In the genomic region with DNA sequence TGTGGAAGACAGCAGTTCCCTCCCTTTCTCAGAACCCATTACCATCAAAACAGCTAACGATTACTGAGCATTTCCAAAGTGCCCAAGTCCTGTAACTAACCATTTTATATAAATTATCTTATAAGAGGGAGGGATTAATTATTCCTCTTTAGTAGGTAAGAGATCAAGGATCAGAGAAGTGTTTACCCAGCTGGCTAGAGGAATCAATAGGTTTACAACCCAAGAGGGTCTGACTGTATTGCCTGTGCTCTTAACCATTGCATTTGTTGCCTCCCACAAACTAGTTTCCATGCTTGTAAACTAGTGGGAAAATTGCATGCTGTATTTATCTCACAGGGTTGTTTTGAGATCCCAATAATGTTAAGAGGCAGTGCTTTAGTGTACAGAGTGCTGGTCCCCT, we compare ENCODE assay signal across 12 cellular contexts. TPM values are rescaled to one million over a fixed set of nuclear protein-coding genes. Genes with fewer than 3 reads are reported as not detected.
A peak's percentile ranks its signal among the peaks of the same experiment; 100 is the strongest.
DNase-seq lines count a peak whose midpoint lies in the region; FAIRE-seq and TF ChIP-seq lines count a peak whose summit lies in the region.
"Had no signal": no experiment of that assay in that cellular context is flagged by ENCODE, and none has a peak within 500 bp of the region (broad histone marks: within the 10 kb centered on the region; RNA-seq: fewer than 3 reads in every experiment).

No MANE protein-coding gene starts in this region.

- TF ChIP-seq CTCF in neural crest cell (conservative IDR thresholded peaks at IDR 0.05) = no peak

- peaks cover 16% of the 10 kb centered on the region for H3K36me3 Mint-ChIP-seq in activated CD4-positive, alpha-beta T cell treated with anti-CD3 and anti-CD28 coated beads, Interleukin-2, amount 10 ng/mL, durations not matched to agents 24 days and 14 days (ENCODE audit: low read depth)
- H3K36me3 Mint-ChIP-seq in activated T-helper 1 cell treated with anti-CD3 and anti-CD28 coated beads, Interleukin-12 subunit alpha, Interleukin-12 subunit beta, Interleukin-2, Interleukin-4 antibody, amounts not matched to agents 30 ng/mL and 10 ng/mL and 1 ng/mL, durations not matched to agents 14 hours and 24 hours and 36 hours (ENCODE audit: low read depth) = peaks cover 11% of the 10 kb centered on the region
- peaks cover 19% of the 10 kb centered on the region for H3K36me3 Mint-ChIP-seq in neural crest cell (ENCODE audit: low read depth)

- H3K27me3 Mint-ChIP-seq in activated CD4-positive, alpha-beta T cell treated with anti-CD3 and anti-CD28 coated beads, Interleukin-2, amount 10 ng/mL, durations not matched to agents 24 days and 14 days = peaks cover 13% of the 10 kb centered on the region
- peaks cover 13% of the 10 kb centered on the region for H3K27me3 Mint-ChIP-seq in activated T-helper 1 cell treated with anti-CD3 and anti-CD28 coated beads, Interleukin-12 subunit alpha, Interleukin-12 subunit beta, Interleukin-2, Interleukin-4 antibody, amounts not matched to agents 30 ng/mL and 10 ng/mL and 1 ng/mL, durations not matched to agents 14 hours and 24 hours and 36 hours (ENCODE audit: insufficient read depth)
- H3K27me3 Mint-ChIP-seq in neural crest cell (ENCODE audit: low read depth) = peaks cover 33% of the 10 kb centered on the region

- peak overlapping the region; percentile 62 for H3K27ac Mint-ChIP-seq in activated CD4-positive, alpha-beta T cell treated with anti-CD3 and anti-CD28 coated beads, Interleukin-2, amount 10 ng/mL, durations not matched to agents 24 days and 14 days
- H3K27ac Mint-ChIP-seq in activated T-helper 1 cell treated with anti-CD3 and anti-CD28 coated beads, Interleukin-12 subunit alpha, Interleukin-12 subunit beta, Interleukin-2, Interleukin-4 antibody, amounts not matched to agents 30 ng/mL and 10 ng/mL and 1 ng/mL, durations not matched to agents 14 hours and 24 hours and 36 hours = peak overlapping the region; percentile 34
- H3K27ac Mint-ChIP-seq in neural crest cell (ENCODE audit: unreplicated experiment) = no peak overlapping the region

- H3K4me3 Mint-ChIP-seq in activated CD4-positive, alpha-beta T cell treated with anti-CD3 and anti-CD28 coated beads, Interleukin-2, amount 10 ng/mL, durations not matched to agents 24 days and 14 days = peak overlapping the region; percentile 70
- H3K4me3 Mint-ChIP-seq in activated T-helper 1 cell treated with anti-CD3 and anti-CD28 coated beads, Interleukin-12 subunit alpha, Interleukin-12 subunit beta, Interleukin-2, Interleukin-4 antibody, amounts not matched to agents 30 ng/mL and 10 ng/mL and 1 ng/mL, durations not matched to agents 14 hours and 24 hours and 36 hours = peak overlapping the region; percentile 81
- H3K4me3 Mint-ChIP-seq in neural crest cell = peak overlapping the region; percentile 84

- intact Hi-C loops in activated CD4-positive, alpha-beta T cell treated with anti-CD3 and anti-CD28 coated beads, Interleukin-2, amount 10 ng/mL, durations not matched to agents 24 days and 14 days (cut with micrococcal nuclease) = no loop called here
- intact Hi-C loops in activated T-helper 1 cell treated with anti-CD3 and anti-CD28 coated beads, Interleukin-12 subunit alpha, Interleukin-12 subunit beta, Interleukin-2, Interleukin-4 antibody, amounts not matched to agents 30 ng/mL and 10 ng/mL and 1 ng/mL, durations not matched to agents 14 hours and 24 hours and 36 hours (cut with micrococcal nuclease) = no loop called here

- H3K9me3 Mint-ChIP-seq in activated CD4-positive, alpha-beta T cell treated with anti-CD3 and anti-CD28 coated beads, Interleukin-2, amount 10 ng/mL, durations not matched to agents 24 days and 14 days = peaks cover 13% of the 10 kb centered on the region
- H3K9me3 Mint-ChIP-seq in activated T-helper 1 cell treated with anti-CD3 and anti-CD28 coated beads, Interleukin-12 subunit alpha, Interleukin-12 subunit beta, Interleukin-2, Interleukin-4 antibody, amounts not matched to agents 30 ng/mL and 10 ng/mL and 1 ng/mL, durations not matched to agents 14 hours and 24 hours and 36 hours = peaks cover 28% of the 10 kb centered on the region
- peaks cover 16% of the 10 kb centered on the region for H3K9me3 Mint-ChIP-seq in neural crest cell

- no peak for FAIRE-seq in HTR-8/SVneo (lab: Jason Lieb, UNC)

- no peak for DNase-seq in activated CD4-positive, alpha-beta T cell treated with anti-CD3 and anti-CD28 coated beads, Interleukin-2, amount 10 ng/mL, durations not matched to agents 24 days and 14 days
- no peak for DNase-seq in activated CD4-positive, alpha-beta T cell treated with anti-CD3 and anti-CD28 coated beads for 48 hours
- DNase-seq in NCI-H1105 (lab: John Stamatoyannopoulos, UW) (peak; percentile 76), neural crest cell (ENCODE audit: low read depth, low spot score) (no peak), NOMO-1 (lab: John Stamatoyannopoulos, UW; ENCODE audit: unreplicated experiment in 2 of 2) (no peak), CD1c-positive myeloid dendritic cell (ENCODE audit: extremely low spot score) (no peak), HTR-8/SVneo (ENCODE audit: insufficient read length, low spot score) (no peak)
- no peak for DNase-seq in activated T-helper 1 cell treated with anti-CD3 and anti-CD28 coated beads, Interleukin-12 subunit alpha, Interleukin-12 subunit beta, Interleukin-2, Interleukin-4 antibody, amounts not matched to agents 30 ng/mL and 10 ng/mL and 1 ng/mL, durations not matched to agents 14 hours and 24 hours and 36 hours (ENCODE audit: low spot score)
- DNase-seq: activated CD8-positive, alpha-beta memory T cell treated with anti-CD3 and anti-CD28 coated beads, Interleukin-2, amount 50 U/mL, for 48 hours; GF-D8 had no signal

- H3K4me1 Mint-ChIP-seq in activated CD4-positive, alpha-beta T cell treated with anti-CD3 and anti-CD28 coated beads, Interleukin-2, amount 10 ng/mL, durations not matched to agents 24 days and 14 days = peaks cover 16% of the 10 kb centered on the region
- H3K4me1 Mint-ChIP-seq in activated T-helper 1 cell treated with anti-CD3 and anti-CD28 coated beads, Interleukin-12 subunit alpha, Interleukin-12 subunit beta, Interleukin-2, Interleukin-4 antibody, amounts not matched to agents 30 ng/mL and 10 ng/mL and 1 ng/mL, durations not matched to agents 14 hours and 24 hours and 36 hours (ENCODE audit: low read depth) = peaks cover 21% of the 10 kb centered on the region
- H3K4me1 Mint-ChIP-seq in neural crest cell = peaks cover 14% of the 10 kb centered on the region

RNA-seq across cellular contexts. Expression of gene DBNDD2, which starts 3.7 kb away (rescaled TPM):
- 19.9 and 25.2 TPM in 2 replicates for total RNA-seq in activated CD4-positive, alpha-beta T cell treated with anti-CD3 and anti-CD28 coated beads, Interleukin-2, amount 10 ng/mL, durations not matched to agents 24 days and 14 days
- total RNA-seq in activated T-helper 1 cell treated with anti-CD3 and anti-CD28 coated beads, Interleukin-12 subunit alpha, Interleukin-12 subunit beta, Interleukin-2, Interleukin-4 antibody, amounts not matched to agents 30 ng/mL and 10 ng/mL and 1 ng/mL, durations not matched to agents 14 hours and 24 hours and 36 hours = 21.7 and 24.6 TPM in 2 replicates
- 18.1 and 18.2 TPM in 2 replicates for total RNA-seq in neural crest cell

RNA-seq across cellular contexts. Expression of gene PIGT, which starts 11.5 kb away (rescaled TPM):
- 84.7 and 86.6 TPM in 2 replicates for total RNA-seq in activated CD4-positive, alpha-beta T cell treated with anti-CD3 and anti-CD28 coated beads, Interleukin-2, amount 10 ng/mL, durations not matched to agents 24 days and 14 days
- total RNA-seq in activated T-helper 1 cell treated with anti-CD3 and anti-CD28 coated beads, Interleukin-12 subunit alpha, Interleukin-12 subunit beta, Interleukin-2, Interleukin-4 antibody, amounts not matched to agents 30 ng/mL and 10 ng/mL and 1 ng/mL, durations not matched to agents 14 hours and 24 hours and 36 hours = 89.8 and 90.6 TPM in 2 replicates
- 64.8 and 67.4 TPM in 2 replicates for total RNA-seq in neural crest cell

RNA-seq across cellular contexts. Expression of gene TP53TG5, which starts 26.3 kb away (rescaled TPM):
- 0.12 TPM in 1 of 2 replicates, not detected in the other for total RNA-seq in activated CD4-positive, alpha-beta T cell treated with anti-CD3 and anti-CD28 coated beads, Interleukin-2, amount 10 ng/mL, durations not matched to agents 24 days and 14 days
- 0.07 and 0.08 TPM in 2 replicates for total RNA-seq in activated T-helper 1 cell treated with anti-CD3 and anti-CD28 coated beads, Interleukin-12 subunit alpha, Interleukin-12 subunit beta, Interleukin-2, Interleukin-4 antibody, amounts not matched to agents 30 ng/mL and 10 ng/mL and 1 ng/mL, durations not matched to agents 14 hours and 24 hours and 36 hours
- not detected in 2 replicates for total RNA-seq in neural crest cell
- total RNA-seq: fibroblast of lung, sciatic nerve had no signal

RNA-seq across cellular contexts. Expression of gene SYS1, which starts 41.5 kb away (rescaled TPM):
- 24.4 and 26.2 TPM in 2 replicates for total RNA-seq in activated CD4-positive, alpha-beta T cell treated with anti-CD3 and anti-CD28 coated beads, Interleukin-2, amount 10 ng/mL, durations not matched to agents 24 days and 14 days
- total RNA-seq in activated T-helper 1 cell treated with anti-CD3 and anti-CD28 coated beads, Interleukin-12 subunit alpha, Interleukin-12 subunit beta, Interleukin-2, Interleukin-4 antibody, amounts not matched to agents 30 ng/mL and 10 ng/mL and 1 ng/mL, durations not matched to agents 14 hours and 24 hours and 36 hours = 25.6 and 26.4 TPM in 2 replicates
- 24.6 and 25.7 TPM in 2 replicates for total RNA-seq in neural crest cell

RNA-seq across cellular contexts. Expression of gene SDC4, which starts 56.2 kb away (rescaled TPM):
- 177 and 185 TPM in 2 replicates for total RNA-seq in activated CD4-positive, alpha-beta T cell treated with anti-CD3 and anti-CD28 coated beads, Interleukin-2, amount 10 ng/mL, durations not matched to agents 24 days and 14 days
- total RNA-seq in activated T-helper 1 cell treated with anti-CD3 and anti-CD28 coated beads, Interleukin-12 subunit alpha, Interleukin-12 subunit beta, Interleukin-2, Interleukin-4 antibody, amounts not matched to agents 30 ng/mL and 10 ng/mL and 1 ng/mL, durations not matched to agents 14 hours and 24 hours and 36 hours = 220 and 222 TPM in 2 replicates
- total RNA-seq in neural crest cell = 11.4 and 11.5 TPM in 2 replicates
